In the genomic region with DNA sequence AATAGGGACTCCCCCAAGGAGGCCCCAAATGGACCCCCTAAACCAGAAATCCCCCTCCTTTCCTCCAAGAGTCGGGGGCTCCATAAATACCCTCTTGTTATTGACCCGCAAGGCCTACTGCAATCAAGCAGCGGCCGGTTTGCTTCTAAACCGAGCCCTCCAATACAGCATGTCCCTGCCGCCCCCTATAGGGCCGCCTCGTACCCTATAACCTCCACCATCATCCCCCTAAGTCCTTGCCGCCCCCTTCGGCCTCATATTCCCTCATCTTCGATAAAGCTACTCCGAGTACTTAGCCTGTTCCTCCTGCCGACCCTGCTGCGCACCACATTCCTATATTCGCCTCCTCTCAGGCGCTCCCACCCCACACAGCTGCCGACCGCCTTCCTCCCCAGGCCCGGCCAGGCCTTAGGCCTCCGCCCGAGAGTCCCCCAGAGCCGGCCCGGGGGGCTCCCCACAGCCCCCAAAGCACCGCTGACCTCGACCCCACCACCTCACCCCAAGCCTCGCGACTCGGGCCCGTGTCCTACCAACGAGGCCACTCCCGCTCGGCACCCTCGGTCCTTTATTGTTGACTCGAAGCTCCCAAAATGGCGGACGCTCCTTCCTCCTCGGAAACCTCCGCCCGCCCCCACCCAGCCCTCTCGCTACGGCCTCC, we compare ENCODE assay signal across 1 cellular context.
TF ChIP-seq lines count a peak whose summit lies in the region.

No MANE protein-coding gene starts in this region.

TF ChIP-seq in HepG2, 621 proteins besides CTCF, POLR2A, EP300 and RAD21 (continued from another document and continues in another):
- 0 out of 2 replicates have a peak, but pooled peaks have one; percentile 9 for TF ChIP-seq ZNF329 (CRISPR knock-in tag; IDR thresholded peaks at IDR 0.05; ENCODE audit: low read depth)
- no peak for TF ChIP-seq KMT2A (CRISPR knock-in tag; IDR thresholded peaks at IDR 0.05)
- TF ChIP-seq KDM5B (CRISPR knock-in tag; IDR thresholded peaks at IDR 0.05; ENCODE audit: borderline replicate concordance) = 0 out of 2 replicates have a peak, but pooled peaks have one; percentile 46
- TF ChIP-seq FOXO4 (CRISPR knock-in tag; conservative IDR thresholded peaks at IDR 0.05) = no peak
- no peak; the same call in 1 of the 2 replicates for TF ChIP-seq SALL2 (CRISPR knock-in tag; IDR thresholded peaks at IDR 0.05)
- TF ChIP-seq ZNF709 (CRISPR knock-in tag; IDR thresholded peaks at IDR 0.05) = peak; percentile 12; the same call in 1 of the 2 replicates
- no peak for TF ChIP-seq RELA (CRISPR knock-in tag; IDR thresholded peaks at IDR 0.05)
- TF ChIP-seq ATF1 (CRISPR knock-in tag; IDR thresholded peaks at IDR 0.05) = no peak
- TF ChIP-seq ZMAT5 (CRISPR knock-in tag; IDR thresholded peaks at IDR 0.05; ENCODE audit: borderline replicate concordance, low read depth) = no peak
- no peak for TF ChIP-seq U2AF2 (IDR thresholded peaks at IDR 0.05; ENCODE audit: low read depth, low read length)
- no peak for TF ChIP-seq CBFB (CRISPR knock-in tag; IDR thresholded peaks at IDR 0.05)
- no peak for TF ChIP-seq ZFYVE20 (CRISPR knock-in tag; IDR thresholded peaks at IDR 0.05; ENCODE audit: borderline replicate concordance, low read depth)
- TF ChIP-seq TRIM22 (IDR thresholded peaks at IDR 0.05) = no peak
- peak; percentile 66; the same call in 1 of the 2 replicates for TF ChIP-seq ZBTB7B (CRISPR knock-in tag; IDR thresholded peaks at IDR 0.05)
- no peak for TF ChIP-seq CHD2 (IDR thresholded peaks at IDR 0.05; ENCODE audit: low read depth, low read length)
- TF ChIP-seq RFXANK (CRISPR knock-in tag; IDR thresholded peaks at IDR 0.05) = no peak
- peak; percentile 85 for TF ChIP-seq ZFX (CRISPR knock-in tag; IDR thresholded peaks at IDR 0.05; ENCODE audit: low read depth)
- no peak for TF ChIP-seq MZF1 (CRISPR knock-in tag; IDR thresholded peaks at IDR 0.05; ENCODE audit: borderline replicate concordance)
- TF ChIP-seq ZBTB44 (CRISPR knock-in tag; IDR thresholded peaks at IDR 0.05) = no peak
- no peak for TF ChIP-seq PPARG (CRISPR knock-in tag; conservative IDR thresholded peaks at IDR 0.05)
- no peak for TF ChIP-seq HINFP (CRISPR knock-in tag; IDR thresholded peaks at IDR 0.05; ENCODE audit: low read depth)
- TF ChIP-seq, protein P1, sequence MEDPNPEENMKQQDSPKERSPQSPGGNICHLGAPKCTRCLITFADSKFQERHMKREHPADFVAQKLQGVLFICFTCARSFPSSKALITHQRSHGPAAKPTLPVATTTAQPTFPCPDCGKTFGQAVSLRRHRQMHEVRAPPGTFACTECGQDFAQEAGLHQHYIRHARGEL (CRISPR knock-in tag; IDR thresholded peaks at IDR 0.05) = no peak
- peak; percentile 65; the same call in 1 of the 2 replicates for TF ChIP-seq YEATS4 (CRISPR knock-in tag; IDR thresholded peaks at IDR 0.05; ENCODE audit: borderline replicate concordance)
- TF ChIP-seq ZNF367 (CRISPR knock-in tag; IDR thresholded peaks at IDR 0.05; ENCODE audit: borderline replicate concordance) = no peak
- TF ChIP-seq ZNF317 (CRISPR knock-in tag; IDR thresholded peaks at IDR 0.05) = no peak
- TF ChIP-seq, protein P2, sequence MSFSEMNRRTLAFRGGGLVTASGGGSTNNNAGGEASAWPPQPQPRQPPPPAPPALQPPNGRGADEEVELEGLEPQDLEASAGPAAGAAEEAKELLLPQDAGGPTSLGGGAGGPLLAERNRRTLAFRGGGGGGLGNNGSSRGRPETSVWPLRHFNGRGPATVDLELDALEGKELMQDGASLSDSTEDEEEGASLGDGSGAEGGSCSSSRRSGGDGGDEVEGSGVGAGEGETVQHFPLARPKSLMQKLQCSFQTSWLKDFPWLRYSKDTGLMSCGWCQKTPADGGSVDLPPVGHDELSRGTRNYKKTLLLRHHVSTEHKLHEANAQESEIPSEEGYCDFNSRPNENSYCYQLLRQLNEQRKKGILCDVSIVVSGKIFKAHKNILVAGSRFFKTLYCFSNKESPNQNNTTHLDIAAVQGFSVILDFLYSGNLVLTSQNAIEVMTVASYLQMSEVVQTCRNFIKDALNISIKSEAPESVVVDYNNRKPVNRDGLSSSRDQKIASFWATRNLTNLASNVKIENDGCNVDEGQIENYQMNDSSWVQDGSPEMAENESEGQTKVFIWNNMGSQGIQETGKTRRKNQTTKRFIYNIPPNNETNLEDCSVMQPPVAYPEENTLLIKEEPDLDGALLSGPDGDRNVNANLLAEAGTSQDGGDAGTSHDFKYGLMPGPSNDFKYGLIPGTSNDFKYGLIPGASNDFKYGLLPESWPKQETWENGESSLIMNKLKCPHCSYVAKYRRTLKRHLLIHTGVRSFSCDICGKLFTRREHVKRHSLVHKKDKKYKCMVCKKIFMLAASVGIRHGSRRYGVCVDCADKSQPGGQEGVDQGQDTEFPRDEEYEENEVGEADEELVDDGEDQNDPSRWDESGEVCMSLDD (CRISPR knock-in tag; IDR thresholded peaks at IDR 0.05; ENCODE audit: borderline replicate concordance) = no peak
- no peak for TF ChIP-seq E2F5 (CRISPR knock-in tag; conservative IDR thresholded peaks at IDR 0.05)
- peak; percentile 30; the same call in 1 of the 2 replicates for TF ChIP-seq NFRKB (IDR thresholded peaks at IDR 0.05)
- TF ChIP-seq, protein P3, sequence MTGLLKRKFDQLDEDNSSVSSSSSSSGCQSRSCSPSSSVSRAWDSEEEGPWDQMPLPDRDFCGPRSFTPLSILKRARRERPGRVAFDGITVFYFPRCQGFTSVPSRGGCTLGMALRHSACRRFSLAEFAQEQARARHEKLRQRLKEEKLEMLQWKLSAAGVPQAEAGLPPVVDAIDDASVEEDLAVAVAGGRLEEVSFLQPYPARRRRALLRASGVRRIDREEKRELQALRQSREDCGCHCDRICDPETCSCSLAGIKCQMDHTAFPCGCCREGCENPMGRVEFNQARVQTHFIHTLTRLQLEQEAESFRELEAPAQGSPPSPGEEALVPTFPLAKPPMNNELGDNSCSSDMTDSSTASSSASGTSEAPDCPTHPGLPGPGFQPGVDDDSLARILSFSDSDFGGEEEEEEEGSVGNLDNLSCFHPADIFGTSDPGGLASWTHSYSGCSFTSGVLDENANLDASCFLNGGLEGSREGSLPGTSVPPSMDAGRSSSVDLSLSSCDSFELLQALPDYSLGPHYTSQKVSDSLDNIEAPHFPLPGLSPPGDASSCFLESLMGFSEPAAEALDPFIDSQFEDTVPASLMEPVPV (CRISPR knock-in tag; IDR thresholded peaks at IDR 0.05) = peak; percentile 59; the same call in 1 of the 2 replicates
- no peak for TF ChIP-seq REL (CRISPR knock-in tag; conservative IDR thresholded peaks at IDR 0.05)
- TF ChIP-seq ZNF776 (CRISPR knock-in tag; IDR thresholded peaks at IDR 0.05) = no peak
- no peak for TF ChIP-seq ZSCAN31 (CRISPR knock-in tag; IDR thresholded peaks at IDR 0.05; ENCODE audit: low read depth)
- no peak for TF ChIP-seq ZNF598 (CRISPR knock-in tag; IDR thresholded peaks at IDR 0.05; ENCODE audit: borderline replicate concordance)
- TF ChIP-seq SETDB1 (CRISPR knock-in tag; IDR thresholded peaks at IDR 0.05; ENCODE audit: borderline replicate concordance) = no peak
- 0 out of 2 replicates have a peak, but pooled peaks have one; percentile 19 for TF ChIP-seq ZNF720 (CRISPR knock-in tag; IDR thresholded peaks at IDR 0.05)
- no peak for TF ChIP-seq ZNF724P (CRISPR knock-in tag; IDR thresholded peaks at IDR 0.05; ENCODE audit: borderline replicate concordance)
- TF ChIP-seq ZNF878 (CRISPR knock-in tag; IDR thresholded peaks at IDR 0.05) = no peak
- TF ChIP-seq CREBL2 (CRISPR knock-in tag; IDR thresholded peaks at IDR 0.05; ENCODE audit: borderline replicate concordance) = no peak
- TF ChIP-seq GATAD2A (CRISPR knock-in tag; IDR thresholded peaks at IDR 0.05) = 0 out of 2 replicates have a peak, but pooled peaks have one; percentile 21
- no peak for TF ChIP-seq PBX3 (CRISPR knock-in tag; IDR thresholded peaks at IDR 0.05; ENCODE audit: borderline replicate concordance)
- no peak for TF ChIP-seq ZNF292 (CRISPR knock-in tag; IDR thresholded peaks at IDR 0.05; ENCODE audit: borderline replicate concordance, low read depth)
- no peak; the same call in 1 of the 2 replicates for TF ChIP-seq SP2 (CRISPR knock-in tag; IDR thresholded peaks at IDR 0.05)
- TF ChIP-seq, protein P4, sequence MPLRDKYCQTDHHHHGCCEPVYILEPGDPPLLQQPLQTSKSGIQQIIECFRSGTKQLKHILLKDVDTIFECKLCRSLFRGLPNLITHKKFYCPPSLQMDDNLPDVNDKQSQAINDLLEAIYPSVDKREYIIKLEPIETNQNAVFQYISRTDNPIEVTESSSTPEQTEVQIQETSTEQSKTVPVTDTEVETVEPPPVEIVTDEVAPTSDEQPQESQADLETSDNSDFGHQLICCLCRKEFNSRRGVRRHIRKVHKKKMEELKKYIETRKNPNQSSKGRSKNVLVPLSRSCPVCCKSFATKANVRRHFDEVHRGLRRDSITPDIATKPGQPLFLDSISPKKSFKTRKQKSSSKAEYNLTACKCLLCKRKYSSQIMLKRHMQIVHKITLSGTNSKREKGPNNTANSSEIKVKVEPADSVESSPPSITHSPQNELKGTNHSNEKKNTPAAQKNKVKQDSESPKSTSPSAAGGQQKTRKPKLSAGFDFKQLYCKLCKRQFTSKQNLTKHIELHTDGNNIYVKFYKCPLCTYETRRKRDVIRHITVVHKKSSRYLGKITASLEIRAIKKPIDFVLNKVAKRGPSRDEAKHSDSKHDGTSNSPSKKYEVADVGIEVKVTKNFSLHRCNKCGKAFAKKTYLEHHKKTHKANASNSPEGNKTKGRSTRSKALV (CRISPR knock-in tag; IDR thresholded peaks at IDR 0.05) = no peak
- no peak for TF ChIP-seq FOSL2 (CRISPR knock-in tag; IDR thresholded peaks at IDR 0.05)
- TF ChIP-seq KDM3A (CRISPR knock-in tag; IDR thresholded peaks at IDR 0.05; ENCODE audit: low read depth) = no peak
- no peak for TF ChIP-seq SRSF4 (IDR thresholded peaks at IDR 0.05; ENCODE audit: low read depth, low read length, poor library complexity, severe bottlenecking)
